ENCODE assay signal across 10 cellular contexts in the genomic region with DNA sequence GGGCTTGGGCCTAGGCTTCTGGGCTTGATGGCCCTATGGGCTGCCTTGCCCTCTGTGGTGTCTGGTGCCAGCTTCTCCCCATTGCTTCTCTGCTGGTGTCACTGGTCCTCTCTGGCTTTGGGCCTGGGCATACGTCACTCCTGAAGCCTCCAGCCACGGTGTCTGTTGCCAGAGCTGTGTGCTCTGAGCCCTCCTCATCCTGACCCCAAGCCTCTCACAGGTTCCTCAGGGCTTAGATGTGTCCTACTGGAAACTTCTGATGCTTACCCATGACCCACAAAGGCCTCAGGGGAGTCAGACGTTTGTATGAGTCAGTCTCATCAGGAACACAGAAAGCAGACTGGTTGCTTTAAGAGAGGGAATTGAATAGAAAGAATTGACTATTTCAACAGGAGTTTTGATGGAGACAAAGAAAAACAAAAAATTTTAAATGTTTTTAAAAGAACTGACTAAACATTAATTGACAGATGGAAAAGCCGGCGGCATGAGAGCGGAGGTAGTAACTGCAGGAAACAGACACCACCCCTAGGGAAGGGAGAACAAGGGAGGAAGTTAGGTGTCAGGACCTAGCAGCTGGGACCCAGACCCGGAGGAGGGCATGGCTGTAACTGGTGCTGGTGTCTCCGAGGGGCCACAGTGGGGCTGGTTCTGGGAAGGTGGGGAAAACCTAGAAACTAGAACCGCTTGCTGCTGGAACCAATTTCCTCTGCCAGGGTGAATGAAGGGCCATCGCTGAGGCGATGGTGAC. TPM values are rescaled to one million over a fixed set of nuclear protein-coding genes. Genes with fewer than 3 reads are reported as not detected.
DNase-seq lines count a peak whose midpoint lies in the region; ATAC-seq, FAIRE-seq and TF ChIP-seq lines count a peak whose summit lies in the region.
"Had no signal": no experiment of that assay in that cellular context is flagged by ENCODE, and none has a peak within 500 bp of the region (broad histone marks: within the 10 kb centered on the region; RNA-seq: fewer than 3 reads in every experiment).

No MANE protein-coding gene starts in this region.

- FAIRE-seq in GM12892 (lab: Jason Lieb, UNC): no peak

- no peaks in the 10 kb centered on the region for H3K9me3 ChIP-seq in mucosa of descending colon

- ATAC-seq in SK-N-SH treated with all-trans-retinoic acid at 6 μM for 48 hours (peak; percentile 44; the same call in 2 of the 3 replicates), GM18505 (IDR thresholded peaks at IDR 0.05; ENCODE audit: unreplicated experiment) (no peak), mucosa of descending colon (no peak)
- ATAC-seq: left colon had no signal

- H3K4me1 ChIP-seq in mucosa of descending colon (ENCODE audit: low read depth): no peaks in the 10 kb centered on the region

- intact Hi-C loops in mucosa of descending colon (cut with DNase I, micrococcal nuclease): no loop called here

- no peak for TF ChIP-seq POLR2A in GM18505 (IDR thresholded peaks at IDR 0.05; ENCODE audit: borderline replicate concordance, extremely low read depth, insufficient read depth, insufficient read length)
- TF ChIP-seq POLR2A in GM12892 (IDR thresholded peaks at IDR 0.05; ENCODE audit: low read depth, low read length): no peak

- H3K4me3 ChIP-seq in retinal pigment epithelial cell (ENCODE audit: low read length) (no peak overlapping the region), mucosa of descending colon (no peak overlapping the region)

- DNase-seq in EL: peak; percentile 87
- peak; percentile 80 for DNase-seq in fibroblast of peridontal ligament (ENCODE audit: extremely low read depth)
- peak; percentile 51 for DNase-seq in retinal pigment epithelial cell (ENCODE audit: low read depth)
- DNase-seq in mucosa of descending colon: no peak
- DNase-seq in GM12892 (ENCODE audit: insufficient read length): no peak
- no peak for DNase-seq in activated CD4-positive, alpha-beta T cell treated with anti-CD3 and anti-CD28 coated beads for 1 hour
- DNase-seq: activated CD4-positive, alpha-beta T cell treated with anti-CD3 and anti-CD28 coated beads, Interleukin-2, amount 50 U/mL, for 1 hour; left colon had no signal

- H3K36me3 ChIP-seq in mucosa of descending colon (ENCODE audit: low read depth): no peaks in the 10 kb centered on the region

- TF ChIP-seq CTCF in retinal pigment epithelial cell (conservative IDR thresholded peaks at IDR 0.05; ENCODE audit: low read depth, low read length) (no peak), mucosa of descending colon (IDR thresholded peaks at IDR 0.05) (no peak)

TF ChIP-seq in SK-N-SH treated with all-trans-retinoic acid at 6 μM for 48 hours, 23 proteins besides CTCF, POLR2A, EP300 and RAD21:
- TF ChIP-seq, protein P1, sequence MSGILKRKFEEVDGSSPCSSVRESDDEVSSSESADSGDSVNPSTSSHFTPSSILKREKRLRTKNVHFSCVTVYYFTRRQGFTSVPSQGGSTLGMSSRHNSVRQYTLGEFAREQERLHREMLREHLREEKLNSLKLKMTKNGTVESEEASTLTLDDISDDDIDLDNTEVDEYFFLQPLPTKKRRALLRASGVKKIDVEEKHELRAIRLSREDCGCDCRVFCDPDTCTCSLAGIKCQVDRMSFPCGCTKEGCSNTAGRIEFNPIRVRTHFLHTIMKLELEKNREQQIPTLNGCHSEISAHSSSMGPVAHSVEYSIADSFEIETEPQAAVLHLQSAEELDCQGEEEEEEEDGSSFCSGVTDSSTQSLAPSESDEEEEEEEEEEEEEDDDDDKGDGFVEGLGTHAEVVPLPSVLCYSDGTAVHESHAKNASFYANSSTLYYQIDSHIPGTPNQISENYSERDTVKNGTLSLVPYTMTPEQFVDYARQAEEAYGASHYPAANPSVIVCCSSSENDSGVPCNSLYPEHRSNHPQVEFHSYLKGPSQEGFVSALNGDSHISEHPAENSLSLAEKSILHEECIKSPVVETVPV (CRISPR knock-in tag; IDR thresholded peaks at IDR 0.05): no peak
- TF ChIP-seq ESRRG (CRISPR knock-in tag; IDR thresholded peaks at IDR 0.05): no peak
- TF ChIP-seq, protein P2, sequence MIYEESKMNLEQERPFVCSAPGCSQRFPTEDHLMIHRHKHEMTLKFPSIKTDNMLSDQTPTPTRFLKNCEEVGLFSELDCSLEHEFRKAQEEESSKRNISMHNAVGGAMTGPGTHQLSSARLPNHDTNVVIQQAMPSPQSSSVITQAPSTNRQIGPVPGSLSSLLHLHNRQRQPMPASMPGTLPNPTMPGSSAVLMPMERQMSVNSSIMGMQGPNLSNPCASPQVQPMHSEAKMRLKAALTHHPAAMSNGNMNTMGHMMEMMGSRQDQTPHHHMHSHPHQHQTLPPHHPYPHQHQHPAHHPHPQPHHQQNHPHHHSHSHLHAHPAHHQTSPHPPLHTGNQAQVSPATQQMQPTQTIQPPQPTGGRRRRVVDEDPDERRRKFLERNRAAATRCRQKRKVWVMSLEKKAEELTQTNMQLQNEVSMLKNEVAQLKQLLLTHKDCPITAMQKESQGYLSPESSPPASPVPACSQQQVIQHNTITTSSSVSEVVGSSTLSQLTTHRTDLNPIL (CRISPR knock-in tag; IDR thresholded peaks at IDR 0.05; ENCODE audit: low read depth): no peak

RNA-seq across cellular contexts. Expression of gene CITED4, which starts 39.9 kb away (rescaled TPM):
- 10 to 100 TPM in 1 of 3 donors, 1 to 10 TPM in 2; 1.9 to 45.1 (median 4.7) TPM for total RNA-seq in mucosa of descending colon
- not detected for polyA plus RNA-seq in GM12892 (2012; ENCODE audit: missing spikeins)

Comparison
In these comparisons a context has a peak if more than half of its experiments do, and no peak if none do; other contexts are left out.
1. DNase-seq: peak in EL (single experiment), fibroblast of peridontal ligament (single experiment) and retinal pigment epithelial cell (single experiment); none in mucosa of descending colon (0 of 3), GM12892 (single experiment) and activated CD4-positive, alpha-beta T cell treated with anti-CD3 and anti-CD28 coated beads for 1 hour (single experiment).